In genomic region chr2:149586063-149586462, GRCh38 we compare ENCODE assay signal across 9 cellular contexts. TPM values are rescaled to one million over a fixed set of nuclear protein-coding genes. Genes with fewer than 3 reads are reported as not detected.
A peak's percentile ranks its signal among the peaks of the same experiment; 100 is the strongest.
DNase-seq lines count a peak whose midpoint lies in the region; ATAC-seq and TF ChIP-seq lines count a peak whose summit lies in the region.
"Had no signal": no experiment of that assay in that cellular context is flagged by ENCODE, and none has a peak within 500 bp of the region (broad histone marks: within the 10 kb centered on the region; RNA-seq: fewer than 3 reads in every experiment).

No MANE protein-coding gene starts in this region.

- H3K4me3 Mint-ChIP-seq in activated T-cell treated with anti-CD3 and anti-CD28 coated beads, Interleukin-2, amount 50 U/mL, for 4 hours, result peak overlapping the region; percentile 100
- H3K4me3 Mint-ChIP-seq in activated naive CD8-positive, alpha-beta T cell treated with anti-CD3 and anti-CD28 coated beads for 36 hours, result peak overlapping the region; percentile 99

- no peak for ATAC-seq in activated T-cell treated with anti-CD3 and anti-CD28 coated beads, Interleukin-2, amount 50 U/mL, for 4 hours
- no peak for ATAC-seq in left lung
- no peak for ATAC-seq in GM18511 (IDR thresholded peaks at IDR 0.05; ENCODE audit: unreplicated experiment)
- ATAC-seq in HG02981 (IDR thresholded peaks at IDR 0.05; ENCODE audit: unreplicated experiment), result no peak

- TF ChIP-seq CTCF in left lung (IDR thresholded peaks at IDR 0.05) (no peak), tibial artery (IDR thresholded peaks at IDR 0.05) (no peak)

- H3K36me3 Mint-ChIP-seq in activated T-cell treated with anti-CD3 and anti-CD28 coated beads, Interleukin-2, amount 50 U/mL, for 4 hours (ENCODE audit: insufficient read depth), result peaks cover 24% of the 10 kb centered on the region
- peaks cover 38% of the 10 kb centered on the region for H3K36me3 Mint-ChIP-seq in activated naive CD8-positive, alpha-beta T cell treated with anti-CD3 and anti-CD28 coated beads for 36 hours

- peaks cover 7 to 44% of the 10 kb centered on the region in 2 donors for H3K4me1 ChIP-seq in left lung
- peaks cover 0 to 48% (median 31%) of the 10 kb centered on the region in 4 donors for H3K4me1 ChIP-seq in tibial artery

- no peaks in the 10 kb centered on the region for H3K27me3 ChIP-seq in left lung
- H3K27me3 ChIP-seq in tibial artery, result no peaks in the 10 kb centered on the region

- peak overlapping the region; percentile 44 for H3K27ac Mint-ChIP-seq in activated naive CD8-positive, alpha-beta T cell treated with anti-CD3 and anti-CD28 coated beads for 36 hours

- no peaks in the 10 kb centered on the region for H3K9me3 ChIP-seq in left lung
- H3K9me3 ChIP-seq in tibial artery, result no peaks in the 10 kb centered on the region

- H3K27me3 Mint-ChIP-seq in activated T-cell treated with anti-CD3 and anti-CD28 coated beads, Interleukin-2, amount 50 U/mL, for 4 hours (ENCODE audit: low read depth), result peaks cover 8% of the 10 kb centered on the region
- H3K27me3 Mint-ChIP-seq in activated naive CD8-positive, alpha-beta T cell treated with anti-CD3 and anti-CD28 coated beads for 36 hours, result peaks cover 21% of the 10 kb centered on the region

- H3K27ac ChIP-seq in left lung, result peak overlapping the region in 1 of 2 donors; percentile 98
- peak overlapping the region in 1 of 2 donors; percentile 93 for H3K27ac ChIP-seq in tibial artery

- no peak for DNase-seq in activated T-cell treated with anti-CD3 and anti-CD28 coated beads, Interleukin-2, amount 50 U/mL, for 4 hours
- no peak for DNase-seq in activated T-cell treated with anti-CD3 and anti-CD28 coated beads, Interleukin-2, amount 50 U/mL, for 48 hours
- DNase-seq in activated naive CD8-positive, alpha-beta T cell treated with anti-CD3 and anti-CD28 coated beads for 36 hours, result no peak
- DNase-seq in left lung, result no peak
- DNase-seq in tibial artery, result no peak
- no peak for DNase-seq in NCI-H1048 (lab: John Stamatoyannopoulos, UW)
- DNase-seq: retina had no signal

- H3K36me3 ChIP-seq in left lung (peaks cover 0 to 27% of the 10 kb centered on the region in 2 donors), tibial artery (peaks cover 0 to 20% (median 7%) of the 10 kb centered on the region in 3 donors)

- peaks cover 51% of the 10 kb centered on the region for H3K4me1 Mint-ChIP-seq in activated T-cell treated with anti-CD3 and anti-CD28 coated beads, Interleukin-2, amount 50 U/mL, for 4 hours (ENCODE audit: low read depth)
- peaks cover 46% of the 10 kb centered on the region for H3K4me1 Mint-ChIP-seq in activated naive CD8-positive, alpha-beta T cell treated with anti-CD3 and anti-CD28 coated beads for 36 hours

- H3K4me3 ChIP-seq in left lung (peak overlapping the region; percentile 69 to 75), tibial artery (peak overlapping the region; percentile 64 to 84)

- no peaks in the 10 kb centered on the region for H3K9me3 Mint-ChIP-seq in activated T-cell treated with anti-CD3 and anti-CD28 coated beads, Interleukin-2, amount 50 U/mL, for 4 hours
- no peaks in the 10 kb centered on the region for H3K9me3 Mint-ChIP-seq in activated naive CD8-positive, alpha-beta T cell treated with anti-CD3 and anti-CD28 coated beads for 36 hours

- intact Hi-C loops in left lung (cut with DNase I), result no loop called here
- intact Hi-C loops in tibial artery (cut with DNase I; ENCODE audit: low total_unique reads), result loop anchor here (5.0 kb wide), 1 partner anchor 901 kb away; the partner anchor contains the start of gene RND3

RNA-seq across cellular contexts. Expression of gene MMADHC, which starts 1.5 kb away (rescaled TPM):
- 100 to 1,000 TPM; 144 to 152 (median 148) TPM for total RNA-seq in activated T-cell treated with anti-CD3 and anti-CD28 coated beads, Interleukin-2, amount 50 U/mL, for 4 hours
- 100 to 1,000 TPM; 151 to 153 TPM for total RNA-seq in activated naive CD8-positive, alpha-beta T cell treated with anti-CD3 and anti-CD28 coated beads for 36 hours
- total RNA-seq in left lung, result 10 to 100 TPM; 80.1 to 90.2 TPM
